ENCODE assay signal across 11 cellular contexts in the genomic region with DNA sequence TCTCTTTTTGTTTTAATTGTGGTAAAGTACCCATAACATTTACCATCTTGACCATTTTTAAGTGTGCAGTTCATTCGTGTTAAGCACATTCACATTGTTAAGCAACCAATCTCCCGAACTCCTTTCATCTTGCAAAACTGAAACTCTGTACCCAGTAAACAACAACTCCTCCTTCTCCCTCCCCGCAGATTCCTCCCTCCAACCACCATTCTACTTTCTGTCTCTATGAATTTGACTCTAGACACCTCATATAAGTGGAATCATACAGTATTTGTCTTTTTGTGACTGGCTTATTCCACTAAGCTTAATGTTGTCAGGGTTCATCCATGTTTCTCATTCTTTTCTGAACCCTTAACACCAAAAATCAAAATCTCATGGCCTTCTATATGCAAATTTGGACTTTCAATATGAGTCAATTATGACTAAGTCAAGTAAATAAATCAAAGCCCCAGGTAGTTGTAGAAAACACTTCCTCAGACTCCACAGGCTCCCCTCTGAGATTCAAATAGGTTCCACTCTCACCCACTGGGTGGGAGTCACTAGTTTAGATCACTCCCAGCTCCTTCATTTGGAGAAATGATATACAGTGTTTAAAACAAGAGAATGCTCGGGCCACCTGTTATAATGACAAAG. TPM values are rescaled to one million over a fixed set of nuclear protein-coding genes. Genes with fewer than 3 reads are reported as not detected.
DNase-seq lines count a peak whose midpoint lies in the region; ATAC-seq, FAIRE-seq and TF ChIP-seq lines count a peak whose summit lies in the region.
"Had no signal": no experiment of that assay in that cellular context is flagged by ENCODE, and none has a peak within 500 bp of the region (broad histone marks: within the 10 kb centered on the region; RNA-seq: fewer than 3 reads in every experiment).

No MANE protein-coding gene starts in this region.

- H3K27me3 Mint-ChIP-seq in activated T-helper 1 cell treated with anti-CD3 and anti-CD28 coated beads, Interleukin-12 subunit alpha, Interleukin-12 subunit beta, Interleukin-2, Interleukin-4 antibody, amounts not matched to agents 30 ng/mL and 10 ng/mL and 1 ng/mL, durations not matched to agents 14 hours and 24 hours and 36 hours (ENCODE audit: insufficient read depth): peaks cover 28% of the 10 kb centered on the region

- TF ChIP-seq POLR2A in GM12891 (IDR thresholded peaks at IDR 0.05; ENCODE audit: low read depth, low read length): no peak

- intact Hi-C loops in activated T-helper 1 cell treated with anti-CD3 and anti-CD28 coated beads, Interleukin-12 subunit alpha, Interleukin-12 subunit beta, Interleukin-2, Interleukin-4 antibody, amounts not matched to agents 30 ng/mL and 10 ng/mL and 1 ng/mL, durations not matched to agents 14 hours and 24 hours and 36 hours (cut with micrococcal nuclease): loop anchor here (1.0 to 10.0 kb wide), 5 partner anchors 21 to 483 kb away; a partner anchor contains a TSS

- H3K4me1 Mint-ChIP-seq in activated T-helper 1 cell treated with anti-CD3 and anti-CD28 coated beads, Interleukin-12 subunit alpha, Interleukin-12 subunit beta, Interleukin-2, Interleukin-4 antibody, amounts not matched to agents 30 ng/mL and 10 ng/mL and 1 ng/mL, durations not matched to agents 14 hours and 24 hours and 36 hours (ENCODE audit: low read depth): peaks cover 33% of the 10 kb centered on the region

- peak; percentile 62 for ATAC-seq in HG02981 (IDR thresholded peaks at IDR 0.05; ENCODE audit: unreplicated experiment)
- ATAC-seq: HCT116, left ventricle myocardium superior had no signal

- H3K9me3 Mint-ChIP-seq in activated T-helper 1 cell treated with anti-CD3 and anti-CD28 coated beads, Interleukin-12 subunit alpha, Interleukin-12 subunit beta, Interleukin-2, Interleukin-4 antibody, amounts not matched to agents 30 ng/mL and 10 ng/mL and 1 ng/mL, durations not matched to agents 14 hours and 24 hours and 36 hours: no peaks in the 10 kb centered on the region

- H3K27ac Mint-ChIP-seq in activated T-helper 1 cell treated with anti-CD3 and anti-CD28 coated beads, Interleukin-12 subunit alpha, Interleukin-12 subunit beta, Interleukin-2, Interleukin-4 antibody, amounts not matched to agents 30 ng/mL and 10 ng/mL and 1 ng/mL, durations not matched to agents 14 hours and 24 hours and 36 hours: peak overlapping the region; percentile 82

- H3K36me3 Mint-ChIP-seq in activated T-helper 1 cell treated with anti-CD3 and anti-CD28 coated beads, Interleukin-12 subunit alpha, Interleukin-12 subunit beta, Interleukin-2, Interleukin-4 antibody, amounts not matched to agents 30 ng/mL and 10 ng/mL and 1 ng/mL, durations not matched to agents 14 hours and 24 hours and 36 hours (ENCODE audit: low read depth): peaks cover 5% of the 10 kb centered on the region

- peak overlapping the region; percentile 62 for H3K4me3 Mint-ChIP-seq in activated T-helper 1 cell treated with anti-CD3 and anti-CD28 coated beads, Interleukin-12 subunit alpha, Interleukin-12 subunit beta, Interleukin-2, Interleukin-4 antibody, amounts not matched to agents 30 ng/mL and 10 ng/mL and 1 ng/mL, durations not matched to agents 14 hours and 24 hours and 36 hours

- DNase-seq in GM12891 (ENCODE audit: insufficient read length, low spot score): no peak
- no peak for DNase-seq in GM19239 (ENCODE audit: insufficient read length, low spot score)
- DNase-seq in activated T-helper 1 cell treated with anti-CD3 and anti-CD28 coated beads, Interleukin-12 subunit alpha, Interleukin-12 subunit beta, Interleukin-2, Interleukin-4 antibody, amounts not matched to agents 30 ng/mL and 10 ng/mL and 1 ng/mL, durations not matched to agents 14 hours and 24 hours and 36 hours (ENCODE audit: low spot score): peak; percentile 17
- no peak for DNase-seq in NCI-H345 (lab: John Stamatoyannopoulos, UW)
- no peak for DNase-seq in retina
- no peak for DNase-seq in urothelium cell line (ENCODE audit: low spot score)
- no peak for DNase-seq in mucosa of gallbladder (ENCODE audit: low spot score)
- DNase-seq: activated CD4-positive, alpha-beta T cell treated with anti-CD3 and anti-CD28 coated beads, Interleukin-2, amount 50 U/mL, for 1 hour; left ventricle myocardium superior had no signal

- peak; percentile 94 for FAIRE-seq in GM12891 (lab: Jason Lieb, UNC)
- FAIRE-seq in GM19239 (lab: Jason Lieb, UNC): peak; percentile 80
- no peak for FAIRE-seq in urothelium cell line (lab: Jason Lieb, UNC)

TF ChIP-seq in GM12891, 5 proteins besides CTCF, POLR2A, EP300 and RAD21:
- TF ChIP-seq PAX5 (IDR thresholded peaks at IDR 0.05; ENCODE audit: insufficient read depth, low read length, severe bottlenecking) (no peak), POU2F2 (IDR thresholded peaks at IDR 0.05; ENCODE audit: low read depth, low read length) (peak; percentile 81), SPI1 (IDR thresholded peaks at IDR 0.05; ENCODE audit: low read depth, low read length) (peak; percentile 52)

RNA-seq across cellular contexts. Expression of a gene that starts 9.8 kb away (rescaled TPM):
- 0.37 TPM for polyA plus RNA-seq in GM12891 (2012; ENCODE audit: low read depth, missing spikeins)
- total RNA-seq in activated T-helper 1 cell treated with anti-CD3 and anti-CD28 coated beads, Interleukin-12 subunit alpha, Interleukin-12 subunit beta, Interleukin-2, Interleukin-4 antibody, amounts not matched to agents 30 ng/mL and 10 ng/mL and 1 ng/mL, durations not matched to agents 14 hours and 24 hours and 36 hours: 0.26 and 0.29 TPM in 2 replicates
- total RNA-seq in mucosa of gallbladder: 6.8 TPM

RNA-seq across cellular contexts. Expression of a gene that starts 40.1 kb away (rescaled TPM):
- 17.6 TPM for polyA plus RNA-seq in GM12891 (2012; ENCODE audit: low read depth, missing spikeins)
- total RNA-seq in activated T-helper 1 cell treated with anti-CD3 and anti-CD28 coated beads, Interleukin-12 subunit alpha, Interleukin-12 subunit beta, Interleukin-2, Interleukin-4 antibody, amounts not matched to agents 30 ng/mL and 10 ng/mL and 1 ng/mL, durations not matched to agents 14 hours and 24 hours and 36 hours: 10.2 and 13.3 TPM in 2 replicates
- 8.7 TPM for total RNA-seq in mucosa of gallbladder
